In genomic region chr3:135217730-135218129, GRCh38 we compare ENCODE assay signal across 17 cellular contexts.
A peak's percentile ranks its signal among the peaks of the same experiment; 100 is the strongest.
DNase-seq lines count a peak whose midpoint lies in the region; ATAC-seq and TF ChIP-seq lines count a peak whose summit lies in the region.
"Had no signal": no experiment of that assay in that cellular context is flagged by ENCODE, and none has a peak within 500 bp of the region (broad histone marks: within the 10 kb centered on the region; RNA-seq: fewer than 3 reads in every experiment).

No MANE protein-coding gene starts in this region.

- intact Hi-C loops in esophagus muscularis mucosa (cut with DNase I) = no loop called here

- TF ChIP-seq CTCF in esophagus muscularis mucosa (IDR thresholded peaks at IDR 0.05) (no peak), nephron progenitor cell (IDR thresholded peaks at IDR 0.05) (no peak)

- no peak for TF ChIP-seq EP300 in esophagus muscularis mucosa (IDR thresholded peaks at IDR 0.05)

- TF ChIP-seq POLR2A in esophagus muscularis mucosa (IDR thresholded peaks at IDR 0.05; ENCODE audit: low read depth) = no peak

- no peak for ATAC-seq in activated CD8-positive, alpha-beta memory T cell treated with anti-CD3 and anti-CD28 coated beads, Interleukin-2, amount 10 ng/mL, durations not matched to agents 7 days and 5 days
- ATAC-seq: CD8-positive, alpha-beta T cell had no signal

- no peak overlapping the region for H3K4me3 Mint-ChIP-seq in activated CD8-positive, alpha-beta memory T cell treated with anti-CD3 and anti-CD28 coated beads, Interleukin-2, amount 10 ng/mL, durations not matched to agents 7 days and 5 days
- H3K4me3 Mint-ChIP-seq in nephron progenitor cell = peak overlapping the region; percentile 7
- H3K4me3 Mint-ChIP-seq: CD14-positive monocyte; CD8-positive, alpha-beta T cell; H9 had no signal

- H3K9me3 ChIP-seq in esophagus muscularis mucosa = no peaks in the 10 kb centered on the region

- CTCF ChIA-PET in activated CD8-positive, alpha-beta memory T cell treated with anti-CD3 and anti-CD28 coated beads, Interleukin-2, amount 10 ng/mL, durations not matched to agents 7 days and 5 days (lab: Charles Lee) = no interaction called here

- no peak overlapping the region for H3K27ac ChIP-seq in esophagus muscularis mucosa (replicated peaks in 1 of 4)
- H3K27ac ChIP-seq: 22Rv1, GM23248 had no signal

- H3K27ac Mint-ChIP-seq in activated CD8-positive, alpha-beta memory T cell treated with anti-CD3 and anti-CD28 coated beads, Interleukin-2, amount 10 ng/mL, durations not matched to agents 7 days and 5 days = no peak overlapping the region
- no peak overlapping the region for H3K27ac Mint-ChIP-seq in nephron progenitor cell
- H3K27ac Mint-ChIP-seq: CD14-positive monocyte; CD8-positive, alpha-beta T cell had no signal

- no peak overlapping the region for H3K4me3 ChIP-seq in esophagus muscularis mucosa
- H3K4me3 ChIP-seq: GM23248 had no signal

- no peaks in the 10 kb centered on the region for H3K27me3 Mint-ChIP-seq in activated CD8-positive, alpha-beta memory T cell treated with anti-CD3 and anti-CD28 coated beads, Interleukin-2, amount 10 ng/mL, durations not matched to agents 7 days and 5 days
- peaks cover 15% of the 10 kb centered on the region for H3K27me3 Mint-ChIP-seq in nephron progenitor cell (ENCODE audit: low read depth, poor library complexity)

- 60% methylated on average over 3 of the region's 3 CpGs for WGBS in esophagus muscularis mucosa

- H3K36me3 ChIP-seq in esophagus muscularis mucosa = no peaks in the 10 kb centered on the region

- no peaks in the 10 kb centered on the region for H3K36me3 Mint-ChIP-seq in activated CD8-positive, alpha-beta memory T cell treated with anti-CD3 and anti-CD28 coated beads, Interleukin-2, amount 10 ng/mL, durations not matched to agents 7 days and 5 days
- no peaks in the 10 kb centered on the region for H3K36me3 Mint-ChIP-seq in nephron progenitor cell (ENCODE audit: low read depth)
- H3K36me3 Mint-ChIP-seq: CD14-positive monocyte; CD8-positive, alpha-beta T cell had no signal

- H3K9me3 Mint-ChIP-seq in activated CD8-positive, alpha-beta memory T cell treated with anti-CD3 and anti-CD28 coated beads, Interleukin-2, amount 10 ng/mL, durations not matched to agents 7 days and 5 days (ENCODE audit: low read depth) = no peaks in the 10 kb centered on the region
- no peaks in the 10 kb centered on the region for H3K9me3 Mint-ChIP-seq in nephron progenitor cell
- H3K9me3 Mint-ChIP-seq: CD8-positive, alpha-beta T cell; H9 had no signal

- no peaks in the 10 kb centered on the region for H3K4me1 ChIP-seq in esophagus muscularis mucosa

- peak; percentile 18 for DNase-seq in activated CD8-positive, alpha-beta memory T cell treated with anti-CD3 and anti-CD28 coated beads, Interleukin-2, amount 10 ng/mL, durations not matched to agents 7 days and 5 days
- DNase-seq in activated CD8-positive, alpha-beta memory T cell treated with anti-CD3 and anti-CD28 coated beads for 24 hours = no peak
- DNase-seq in esophagus muscularis mucosa (ENCODE audit: extremely low spot score) (peak; percentile 68), nephron progenitor cell (no peak), iPS-NIHi11 (ENCODE audit: low spot score) (no peak), NCI-H1694 treated with DMSO at 0.1 percent for 48 hours (lab: John Stamatoyannopoulos, UW) (no peak), SKM-1 (lab: John Stamatoyannopoulos, UW; ENCODE audit: unreplicated experiment) (no peak)
- DNase-seq in activated naive CD4-positive, alpha-beta T cell treated with Interleukin-2 at 50 U/mL for 16 hours = no peak
- DNase-seq: CD8-positive, alpha-beta T cell; COR-L47; DMS153; DMS79 treated with DMSO at 0.1 percent for 48 hours; EL; GM23248; H9 had no signal

- no peaks in the 10 kb centered on the region for H3K4me1 Mint-ChIP-seq in activated CD8-positive, alpha-beta memory T cell treated with anti-CD3 and anti-CD28 coated beads, Interleukin-2, amount 10 ng/mL, durations not matched to agents 7 days and 5 days
- H3K4me1 Mint-ChIP-seq in nephron progenitor cell = peaks cover 41% of the 10 kb centered on the region

- no peaks in the 10 kb centered on the region for H3K27me3 ChIP-seq in esophagus muscularis mucosa

Comparison
In these comparisons a context has a peak if more than half of its experiments do, and no peak if none do; other contexts are left out.
1. DNase-seq: peak in activated CD8-positive, alpha-beta memory T cell treated with anti-CD3 and anti-CD28 coated beads, Interleukin-2, amount 10 ng/mL, durations not matched to agents 7 days and 5 days (single experiment) and esophagus muscularis mucosa (single experiment); none in activated CD8-positive, alpha-beta memory T cell treated with anti-CD3 and anti-CD28 coated beads for 24 hours (single experiment), nephron progenitor cell (single experiment), activated naive CD4-positive, alpha-beta T cell treated with Interleukin-2 at 50 U/mL for 16 hours (single experiment), iPS-NIHi11 (single experiment), NCI-H1694 treated with DMSO at 0.1 percent for 48 hours (single experiment) and SKM-1 (single experiment).